In genomic region chr17:60025902-60026301, GRCh38 we compare ENCODE assay signal across 7 cellular contexts. TPM values are rescaled to one million over a fixed set of nuclear protein-coding genes. Genes with fewer than 3 reads are reported as not detected.
A peak's percentile ranks its signal among the peaks of the same experiment; 100 is the strongest.
DNase-seq lines count a peak whose midpoint lies in the region; ATAC-seq, FAIRE-seq and TF ChIP-seq lines count a peak whose summit lies in the region.
"Not testable (repeated sequence)": the region's sequence is repeated elsewhere in the genome, so short reads cannot be mapped to it uniquely, and the experiment has no call there.

No MANE protein-coding gene starts in this region.

- CTCF ChIA-PET in IMR-90 (lab: Yijun Ruan, JAX); activated CD4-positive, alpha-beta T cell treated with anti-CD3 and anti-CD28 coated beads for 36 hours (lab: Charles Lee); GM12878 (lab: Yijun Ruan, JAX); HepG2 (lab: Yijun Ruan, JAX; ENCODE audit: low intra/inter-chr PET ratio, low total read pairs): not testable (repeated sequence)

- not testable (repeated sequence) for DNase-seq in IMR-90; activated CD4-positive, alpha-beta T cell treated with anti-CD3 and anti-CD28 coated beads for 36 hours; GM12878 (ENCODE audit: low read depth, low spot score); Right ventricle myocardium superior; HepG2 (ENCODE audit: low spot score); natural killer cell; upper lobe of right lung

- WGBS in IMR-90 (ENCODE audit: extremely low coverage in 2 of 2, insufficient read length in 1 of 2), 2 experiments = no CpG with 5 or more reads among the region's 43 CpGs
- no CpG with 5 or more reads among the region's 43 CpGs for WGBS in GM12878 (ENCODE audit: insufficient coverage, insufficient replicate concordance, low lambda C conversion rate, missing lambda C conversion rate)
- WGBS in HepG2 (ENCODE audit: low lambda C conversion rate) = no CpG with 5 or more reads among the region's 43 CpGs

- H2AK9ac ChIP-seq in IMR-90 (replicated peaks; ENCODE audit: low read depth, low read length, poor library complexity) = not testable (repeated sequence)

- dilution Hi-C loops in IMR-90 (cut with HindIII; ENCODE audit: low sequenced_read_pairs, unreplicated experiment) = not testable (repeated sequence)

- not testable (repeated sequence) for TF ChIP-seq CTCF in IMR-90 (conservative IDR thresholded peaks at IDR 0.05; ENCODE audit: low read depth, low read length); GM12878 (IDR thresholded peaks at IDR 0.05 in 2 of 3, conservative IDR thresholded peaks at IDR 0.05 in 1 of 3; ENCODE audit: control insufficient read depth in 2 of 3, extremely low read depth in 1 of 3, insufficient read depth in 1 of 3, low read depth in 3 of 3, low read length in 3 of 3); HepG2 (CRISPR knock-in tag; IDR thresholded peaks at IDR 0.05); natural killer cell (IDR thresholded peaks at IDR 0.05); upper lobe of right lung (IDR thresholded peaks at IDR 0.05)

- H3K9me3 Mint-ChIP-seq in activated CD4-positive, alpha-beta T cell treated with anti-CD3 and anti-CD28 coated beads for 36 hours (ENCODE audit: low read depth); natural killer cell: not testable (repeated sequence)

- H2BK5ac ChIP-seq in IMR-90 (ENCODE audit: low read depth, low read length, poor library complexity, severe bottlenecking) = not testable (repeated sequence)

- H2BK15ac ChIP-seq in IMR-90 (ENCODE audit: low read depth, low read length) = not testable (repeated sequence)

- not testable (repeated sequence) for H3K18ac ChIP-seq in IMR-90 (ENCODE audit: low read depth, low read length)

- H2AK5ac ChIP-seq in IMR-90 (ENCODE audit: low read depth, low read length) = not testable (repeated sequence)

- RAD21 ChIA-PET in GM12878 (lab: Charles Lee; ENCODE audit: unreplicated experiment) = not testable (repeated sequence)

- H4K20me1 ChIP-seq in IMR-90 (ENCODE audit: insufficient read depth, low read length); GM12878 (ENCODE audit: control insufficient read depth, insufficient read depth); HepG2 (ENCODE audit: insufficient read depth, low read length): not testable (repeated sequence)

- not testable (repeated sequence) for H3K36me3 ChIP-seq in IMR-90 (ENCODE audit: control insufficient read depth, insufficient read depth, low read length); GM12878 (ENCODE audit: control insufficient read depth in 2 of 2, insufficient read depth in 2 of 2, low read length in 1 of 2); HepG2 (replicated peaks in 1 of 2; ENCODE audit: control insufficient read depth in 1 of 2, insufficient read depth in 2 of 2, low read length in 2 of 2); upper lobe of right lung

- not testable (repeated sequence) for H3K27ac ChIP-seq in IMR-90 (ENCODE audit: insufficient read depth, low read length); GM12878 (ENCODE audit: control insufficient read depth, insufficient read depth); HepG2 (ENCODE audit: extremely low read length, insufficient read depth, low read length); upper lobe of right lung

- H3K27ac Mint-ChIP-seq in activated CD4-positive, alpha-beta T cell treated with anti-CD3 and anti-CD28 coated beads for 36 hours; natural killer cell: not testable (repeated sequence)

- POLR2A ChIA-PET in IMR-90 (lab: Charles Lee; ENCODE audit: unreplicated experiment); activated CD4-positive, alpha-beta T cell treated with anti-CD3 and anti-CD28 coated beads for 36 hours (lab: Charles Lee); GM12878 (lab: Charles Lee); HepG2 (lab: Yijun Ruan, JAX): not testable (repeated sequence)

- not testable (repeated sequence) for H4K8ac ChIP-seq in IMR-90 (ENCODE audit: low read depth in 2 of 2, low read length in 2 of 2)

- not testable (repeated sequence) for H3K79me2 ChIP-seq in GM12878 (ENCODE audit: control insufficient read depth, insufficient read depth, low read length); HepG2 (ENCODE audit: insufficient read depth, low read length)

- H4K5ac ChIP-seq in IMR-90 (ENCODE audit: low read depth, low read length) = not testable (repeated sequence)

- H4K91ac ChIP-seq in IMR-90 (ENCODE audit: insufficient read depth, low read depth, low read length) = not testable (repeated sequence)

- not testable (repeated sequence) for H3K4me1 Mint-ChIP-seq in activated CD4-positive, alpha-beta T cell treated with anti-CD3 and anti-CD28 coated beads for 36 hours; natural killer cell

- not testable (repeated sequence) for TF ChIP-seq EP300 in GM12878 (IDR thresholded peaks at IDR 0.05; ENCODE audit: borderline replicate concordance in 1 of 2, control insufficient read depth in 1 of 2, low read depth in 2 of 2, low read length in 2 of 2); HepG2 (IDR thresholded peaks at IDR 0.05; ENCODE audit: low read depth in 2 of 2, low read length in 2 of 2); HepG2 (CRISPR knock-in tag; IDR thresholded peaks at IDR 0.05; ENCODE audit: borderline replicate concordance)

- H3K27me3 Mint-ChIP-seq in activated CD4-positive, alpha-beta T cell treated with anti-CD3 and anti-CD28 coated beads for 36 hours; natural killer cell (ENCODE audit: low read depth in 2 of 2): not testable (repeated sequence)

- not testable (repeated sequence) for H3K36me3 Mint-ChIP-seq in activated CD4-positive, alpha-beta T cell treated with anti-CD3 and anti-CD28 coated beads for 36 hours (ENCODE audit: low read depth); natural killer cell

- not testable (repeated sequence) for H3K4ac ChIP-seq in IMR-90 (ENCODE audit: low read depth, low read length)

- H3K4me3 Mint-ChIP-seq in activated CD4-positive, alpha-beta T cell treated with anti-CD3 and anti-CD28 coated beads for 36 hours; natural killer cell: not testable (repeated sequence)

- not testable (repeated sequence) for H2BK20ac ChIP-seq in IMR-90 (ENCODE audit: low read depth, low read length)

- TF ChIP-seq RAD21 in IMR-90 (IDR thresholded peaks at IDR 0.05; ENCODE audit: low read length); GM12878 (IDR thresholded peaks at IDR 0.05; ENCODE audit: insufficient read depth, low read depth, low read length); HepG2 (CRISPR knock-in tag; IDR thresholded peaks at IDR 0.05): not testable (repeated sequence)

- not testable (repeated sequence) for H3K4me2 ChIP-seq in IMR-90 (ENCODE audit: low read depth, low read length); GM12878 (ENCODE audit: control insufficient read depth, insufficient read depth); HepG2 (ENCODE audit: low read depth, low read length)

- H3K4me3 ChIP-seq in IMR-90 (ENCODE audit: insufficient read depth, low read depth, low read length); GM12878; HepG2 (replicated peaks in 1 of 3; ENCODE audit: insufficient read depth in 1 of 3, low read depth in 2 of 3, low read length in 3 of 3); upper lobe of right lung: not testable (repeated sequence)

- FAIRE-seq in GM12878 (lab: Jason Lieb, UNC); HepG2 (lab: Jason Lieb, UNC): not testable (repeated sequence)

- not testable (repeated sequence) for H3K23ac ChIP-seq in IMR-90 (ENCODE audit: low read depth, low read length)

- not testable (repeated sequence) for H3K14ac ChIP-seq in IMR-90 (replicated peaks; ENCODE audit: low read depth, low read length)

- intact Hi-C loops in IMR-90 (cut with micrococcal nuclease); activated CD4-positive, alpha-beta T cell treated with anti-CD3 and anti-CD28 coated beads for 36 hours (cut with DNase I, micrococcal nuclease); GM12878 (cut with micrococcal nuclease; ENCODE audit: unreplicated experiment); Right ventricle myocardium superior (cut with DNase I); HepG2 (cut with micrococcal nuclease; ENCODE audit: unreplicated experiment); natural killer cell (cut with micrococcal nuclease); upper lobe of right lung (cut with DNase I): not testable (repeated sequence)

- peak; percentile 73 for ATAC-seq in IMR-90 (ENCODE audit: low read depth)
- ATAC-seq in activated CD4-positive, alpha-beta T cell treated with anti-CD3 and anti-CD28 coated beads for 36 hours = peak; percentile 55
- ATAC-seq in GM12878 = peak; percentile 24
- peak; percentile 52 for ATAC-seq in Right ventricle myocardium superior (ENCODE audit: poor library complexity)
- peak; percentile 29 for ATAC-seq in HepG2
- ATAC-seq in natural killer cell = peak in 2 of 3 donors; percentile 38 to 42
- peak; percentile 66 for ATAC-seq in upper lobe of right lung

- not testable (repeated sequence) for H3K4me1 ChIP-seq in IMR-90 (ENCODE audit: control insufficient read depth, insufficient read depth, low read length); GM12878 (ENCODE audit: control insufficient read depth, insufficient read depth, low read length); HepG2 (ENCODE audit: insufficient read depth, low read length); upper lobe of right lung

- in situ Hi-C loops in IMR-90 (cut with MboI; ENCODE audit: low sequenced_read_pairs); GM12878 (cut with MboI); HepG2 (cut with HindIII; ENCODE audit: extremely low pct_ligation_motif_present, low pct_unique_long_range_greater_than_20kb): not testable (repeated sequence)

- not testable (repeated sequence) for H3K9ac ChIP-seq in IMR-90 (ENCODE audit: low read depth, low read length); GM12878 (ENCODE audit: control insufficient read depth, insufficient read depth, low read length); HepG2 (ENCODE audit: insufficient read depth, low read depth, low read length)

- TF ChIP-seq POLR2A in IMR-90 (IDR thresholded peaks at IDR 0.05; ENCODE audit: low read depth, low read length); GM12878 (IDR thresholded peaks at IDR 0.05; ENCODE audit: low read depth, low read length); HepG2 (IDR thresholded peaks at IDR 0.05; ENCODE audit: insufficient read depth in 1 of 2, low read depth in 2 of 2, low read length in 2 of 2): not testable (repeated sequence)

- BruUV-seq in IMR-90 (replicated peaks; lab: Mats Ljungman, UMichigan); GM12878 (replicated peaks; lab: Mats Ljungman, UMichigan); HepG2 (replicated peaks; lab: Mats Ljungman, UMichigan): not testable (repeated sequence)

- SMC1A ChIA-PET in GM12878 (lab: Charles Lee; ENCODE audit: uncharacterized antibody, unreplicated experiment) = not testable (repeated sequence)

- not testable (repeated sequence) for H3K79me1 ChIP-seq in IMR-90 (ENCODE audit: low read depth in 1 of 2, low read length in 2 of 2)

- not testable (repeated sequence) for H3K27me3 ChIP-seq in IMR-90 (ENCODE audit: control insufficient read depth, insufficient read depth, low read length); GM12878 (replicated peaks in 1 of 2; ENCODE audit: control insufficient read depth in 2 of 2, insufficient read depth in 2 of 2, low read length in 1 of 2); HepG2 (ENCODE audit: control insufficient read depth in 1 of 2, insufficient read depth in 2 of 2, low read length in 2 of 2); upper lobe of right lung

- not testable (repeated sequence) for H3K9me1 ChIP-seq in IMR-90 (ENCODE audit: insufficient read depth, low read length)

- not testable (repeated sequence) for H2AFZ ChIP-seq in IMR-90 (replicated peaks; ENCODE audit: low read length, poor library complexity); GM12878 (ENCODE audit: control insufficient read depth, low read depth, low read length); HepG2 (ENCODE audit: low read length)

- not testable (repeated sequence) for H3K9me3 ChIP-seq in IMR-90 (ENCODE audit: control insufficient read depth, insufficient read depth, low read length); GM12878 (replicated peaks; ENCODE audit: control insufficient read depth, insufficient read depth, low read length); HepG2 (ENCODE audit: low read length); upper lobe of right lung

- H2BK120ac ChIP-seq in IMR-90 (ENCODE audit: low read depth, low read length) = not testable (repeated sequence)

- not testable (repeated sequence) for H3K56ac ChIP-seq in IMR-90 (ENCODE audit: extremely low read depth, insufficient read depth, low read length)

RNA-seq across cellular contexts. Expression of gene HEATR6, which starts 52.8 kb away (rescaled TPM):
- total RNA-seq in IMR-90 (2012; rRNA removed) (25.6 and 27.6 TPM in 2 replicates), GM12878 (2014; rRNA removed) (11.7 and 12.3 TPM in 2 replicates), GM12878 (2014; rRNA removed; fragmentation: Illumina TruSeq; extraction: Trizol) (9.4 and 9.9 TPM in 2 replicates), GM12878 (2021) (12.9 and 15.1 TPM in 2 replicates), Right ventricle myocardium superior (10.2 TPM), HepG2 (2016; rRNA removed; fragmentation: Illumina TruSeq; extraction: Trizol) (18.4 and 20.3 TPM in 2 replicates), natural killer cell (10 to 100 TPM; 10.3 to 19.3 (median 15.3) TPM), upper lobe of right lung (26.9 TPM)
- polyA plus RNA-seq in IMR-90 (2012; rRNA removed) (16.7 and 20.2 TPM in 2 replicates), GM12878 (2011; rRNA removed) (10.5 and 13.4 TPM in 2 replicates), GM12878 (2014; fragmentation: Illumina TruSeq; extraction: Trizol) (12.8 and 17.2 TPM in 2 replicates), GM12878 (2014; fragmentation: Nextera tagmentation; extraction: Ambion mirVana) (1 to 10 TPM; 3.4 to 5.2 TPM), GM12878 (2014; rRNA removed) (7.7 and 11.6 TPM in 2 replicates), GM12878 (2016; fragmentation: Nextera tagmentation; extraction: Ambion mirVana) (10 to 100 TPM in 1 of 2 experiments, 1 to 10 TPM in 1; 8.4 to 10.9 TPM), HepG2 (2011; rRNA removed) (21.4 and 22.1 TPM in 2 replicates)
- polyA plus RNA-seq in IMR-90 (2012; cell fraction: cytosol; rRNA removed) = 6.2 and 14.9 TPM in 2 replicates
- polyA plus RNA-seq in IMR-90 (2012; cell fraction: nucleus; rRNA removed; ENCODE audit: low replicate concordance) = 38.1 and 58.8 TPM in 2 replicates
- total RNA-seq in activated CD4-positive, alpha-beta T cell treated with anti-CD3 and anti-CD28 coated beads for 36 hours = 10 to 100 TPM; 25.4 to 26.8 TPM
- total RNA-seq in GM12878 (2013; cell fraction: nucleolus; rRNA removed) = 32.4 and 37.5 TPM in 2 replicates
- polyA plus RNA-seq in GM12878 (2011; ENCODE audit: low read depth) = 6.0 TPM
- 22.6 and 26.4 TPM in 2 replicates for polyA plus RNA-seq in GM12878 (2011; cell fraction: cytosol; rRNA removed)
- 37.9 and 45.4 TPM in 2 replicates for polyA plus RNA-seq in GM12878 (2011; cell fraction: nucleus; rRNA removed)
- 7.3 and 8.0 TPM in 2 replicates for polyA plus RNA-seq in GM12878 (2012)
- polyA minus RNA-seq in GM12878 (2011; rRNA and poly(A)+ RNA removed) = 28.5 and 34.1 TPM in 2 replicates
- polyA minus RNA-seq in GM12878 (2011; cell fraction: cytosol; rRNA and poly(A)+ RNA removed) = 7.8 and 10.5 TPM in 2 replicates
- 24.2 and 40.6 TPM in 2 replicates for polyA minus RNA-seq in GM12878 (2011; cell fraction: nucleus; rRNA and poly(A)+ RNA removed)
- 2.3 and 4.3 TPM in 2 replicates for total RNA-seq in HepG2 (2016; cell fraction: cytosol; rRNA removed; fragmentation: Illumina TruSeq; extraction: Trizol; ENCODE audit: low read depth)
- total RNA-seq in HepG2 (2016; cell fraction: insoluble cytoplasmic fraction; rRNA removed; fragmentation: Illumina TruSeq; extraction: Trizol) = 18.9 and 20.3 TPM in 2 replicates
- 5.4 and 6.6 TPM in 2 replicates for total RNA-seq in HepG2 (2016; cell fraction: membrane; rRNA removed; fragmentation: Illumina TruSeq; extraction: Trizol)
- 22.7 and 29.7 TPM in 2 replicates for total RNA-seq in HepG2 (2016; cell fraction: nucleus; rRNA removed; fragmentation: Illumina TruSeq; extraction: Trizol)
- 16.0 and 16.2 TPM in 2 replicates for polyA plus RNA-seq in HepG2 (2011; cell fraction: cytosol; rRNA removed)
- 131 and 149 TPM in 2 replicates for polyA plus RNA-seq in HepG2 (2011; cell fraction: nucleus; rRNA removed)
- 14.9 and 15.5 TPM in 2 replicates for polyA plus RNA-seq in HepG2 (2012)
- polyA plus RNA-seq in HepG2 (2016; cell fraction: cytosol; fragmentation: Illumina TruSeq; extraction: Trizol; ENCODE audit: low read depth) = 0.63 and 0.85 TPM in 2 replicates
- 12.1 and 12.7 TPM in 2 replicates for polyA plus RNA-seq in HepG2 (2016; cell fraction: insoluble cytoplasmic fraction; fragmentation: Illumina TruSeq; extraction: Trizol; ENCODE audit: low read depth)
- polyA plus RNA-seq in HepG2 (2016; cell fraction: membrane; fragmentation: Illumina TruSeq; extraction: Trizol; ENCODE audit: low read depth) = 1.4 and 1.7 TPM in 2 replicates
- 34.2 and 40.8 TPM in 2 replicates for polyA plus RNA-seq in HepG2 (2016; cell fraction: nucleus; fragmentation: Illumina TruSeq; extraction: Trizol; ENCODE audit: insufficient read depth, low read depth)
- 30.5 and 72.9 TPM in 2 replicates for polyA minus RNA-seq in HepG2 (2011; rRNA and poly(A)+ RNA removed; ENCODE audit: low replicate concordance)
- 17.1 and 24.8 TPM in 2 replicates for polyA minus RNA-seq in HepG2 (2011; cell fraction: cytosol; rRNA and poly(A)+ RNA removed)
- polyA minus RNA-seq in HepG2 (2011; cell fraction: nucleus; rRNA and poly(A)+ RNA removed) = 72.4 and 73.8 TPM in 2 replicates
